8 cellular contexts compared by ENCODE assay signal in genomic region chr14:94025720-94026119, GRCh38. TPM values are rescaled to one million over a fixed set of nuclear protein-coding genes. Genes with fewer than 3 reads are reported as not detected.
DNase-seq lines count a peak whose midpoint lies in the region; ATAC-seq and TF ChIP-seq lines count a peak whose summit lies in the region.
"Had no signal": no experiment of that assay in that cellular context is flagged by ENCODE, and none has a peak within 500 bp of the region (broad histone marks: within the 10 kb centered on the region; RNA-seq: fewer than 3 reads in every experiment).

No MANE protein-coding gene starts in this region.

- H3K36me3 ChIP-seq in CD4-positive, CD25-positive, alpha-beta regulatory T cell (ENCODE audit: control insufficient read depth, insufficient read depth, low read length) = no peaks in the 10 kb centered on the region
- H3K36me3 ChIP-seq in lower lobe of right lung (no peaks in the 10 kb centered on the region), spleen (no peaks in the 10 kb centered on the region)

- H3K4me1 Mint-ChIP-seq in CD4-positive, CD25-positive, alpha-beta regulatory T cell = peaks cover 0 to 28% (median 17%) of the 10 kb centered on the region in 4 donors
- H3K4me1 Mint-ChIP-seq in T-cell = peaks cover 42 to 48% (median 46%) of the 10 kb centered on the region in 3 donors

- WGBS in spleen, 5 donors = 60 to 68% (median 66%) methylated on average over 6 of the region's 6 CpGs

- TF ChIP-seq POLR2A in spleen (IDR thresholded peaks at IDR 0.05) = no peak

- POLR2A ChIA-PET in T-cell (lab: Charles Lee) = interaction anchor here in 1 of 2 donors (0.6 kb wide), 1 partner anchor 58 kb away, joined by 4 read pairs; no protein-coding TSS in a partner anchor

- no peaks in the 10 kb centered on the region for H3K36me3 Mint-ChIP-seq in CD4-positive, CD25-positive, alpha-beta regulatory T cell
- H3K36me3 Mint-ChIP-seq in T-cell = no peaks in the 10 kb centered on the region

- H3K27me3 ChIP-seq in CD4-positive, CD25-positive, alpha-beta regulatory T cell (ENCODE audit: control insufficient read depth, insufficient read depth, low read length) = no peaks in the 10 kb centered on the region
- H3K27me3 ChIP-seq in lower lobe of right lung (ENCODE audit: low read depth) = no peaks in the 10 kb centered on the region
- H3K27me3 ChIP-seq in spleen (replicated peaks in 1 of 7) = peaks cover 0 to 5% (median 0%) of the 10 kb centered on the region in 7 donors

- peak overlapping the region; percentile 71 for H3K4me3 ChIP-seq in CD4-positive, CD25-positive, alpha-beta regulatory T cell (ENCODE audit: low read depth, low read length)
- peak overlapping the region; percentile 76 for H3K4me3 ChIP-seq in lower lobe of right lung
- peak overlapping the region in 4 of 8 donors; percentile 63 to 88 (median 70) for H3K4me3 ChIP-seq in spleen

- no peaks in the 10 kb centered on the region for H3K9me3 ChIP-seq in CD4-positive, CD25-positive, alpha-beta regulatory T cell (ENCODE audit: control insufficient read depth in 2 of 2, low read length in 2 of 2)
- H3K9me3 ChIP-seq in lower lobe of right lung (no peaks in the 10 kb centered on the region), spleen (no peaks in the 10 kb centered on the region)

- no peak overlapping the region for H3K27ac ChIP-seq in CD4-positive, CD25-positive, alpha-beta regulatory T cell (ENCODE audit: insufficient read depth, low read length, poor library complexity, severe bottlenecking)
- H3K27ac ChIP-seq in lower lobe of right lung (no peak overlapping the region), spleen (no peak overlapping the region)
- H3K27ac ChIP-seq: HL-60 had no signal

- H3K4me3 Mint-ChIP-seq in CD4-positive, CD25-positive, alpha-beta regulatory T cell = peak overlapping the region; percentile 65 to 88 (median 84)
- peak overlapping the region; percentile 73 to 84 (median 76) for H3K4me3 Mint-ChIP-seq in T-cell

- H3K4me1 ChIP-seq in CD4-positive, CD25-positive, alpha-beta regulatory T cell (ENCODE audit: control insufficient read depth, insufficient read depth, low read length, poor library complexity, severe bottlenecking) = peaks cover 14% of the 10 kb centered on the region
- H3K4me1 ChIP-seq in lower lobe of right lung (peaks cover 12% of the 10 kb centered on the region), spleen (peaks cover 0 to 38% (median 18%) of the 10 kb centered on the region in 6 donors)

- H3K27me3 Mint-ChIP-seq in CD4-positive, CD25-positive, alpha-beta regulatory T cell = peaks cover 5% of the 10 kb centered on the region
- H3K27me3 Mint-ChIP-seq in T-cell = peaks cover 0 to 2% of the 10 kb centered on the region in 2 donors

- TF ChIP-seq CTCF in lower lobe of right lung (IDR thresholded peaks at IDR 0.05) (no peak), spleen (IDR thresholded peaks at IDR 0.05 in 8 of 11, conservative IDR thresholded peaks at IDR 0.05 in 3 of 11) (no peak)

- no peak for ATAC-seq in CD4-positive, CD25-positive, alpha-beta regulatory T cell (ENCODE audit: low read depth in 2 of 2)
- ATAC-seq in T-cell (replicated peaks in 1 of 4) (no peak), lower lobe of right lung (no peak), HG03432 (IDR thresholded peaks at IDR 0.05; ENCODE audit: unreplicated experiment) (no peak), GM21825 (IDR thresholded peaks at IDR 0.05; ENCODE audit: unreplicated experiment) (no peak)

- CTCF ChIA-PET in T-cell (lab: Charles Lee) = interaction anchor here (0.7 to 2.0 kb wide), 8 partner anchors 9 to 111 kb away, joined by 3 to 10 read pairs (median 5); partner anchors contain the start of genes DDX24 (in 1 of the 2) and IFI27L1 (in 1 of the 2)

- no peak for DNase-seq in CD4-positive, CD25-positive, alpha-beta regulatory T cell
- DNase-seq in T-cell (no peak), lower lobe of right lung (no peak), spleen (no peak)

- H3K27ac Mint-ChIP-seq in CD4-positive, CD25-positive, alpha-beta regulatory T cell = no peak overlapping the region
- H3K27ac Mint-ChIP-seq in T-cell = no peak overlapping the region

- intact Hi-C loops in lower lobe of right lung (cut with DNase I) = no loop called here
- intact Hi-C loops in spleen (cut with DNase I; ENCODE audit: low total_unique reads) = no loop called here

- H3K9me3 Mint-ChIP-seq in CD4-positive, CD25-positive, alpha-beta regulatory T cell = no peaks in the 10 kb centered on the region
- H3K9me3 Mint-ChIP-seq in T-cell = no peaks in the 10 kb centered on the region

RNA-seq across cellular contexts. Expression of gene OTUB2, which starts 0.4 kb away (rescaled TPM):
- total RNA-seq in CD4-positive, CD25-positive, alpha-beta regulatory T cell = 0.25 TPM
- polyA plus RNA-seq in CD4-positive, CD25-positive, alpha-beta regulatory T cell = under 1 TPM in 3 of 4 donors, not detected in 1; 0.33 to 0.46 (median 0.41) TPM
- under 1 TPM; 0.09 to 0.57 (median 0.28) TPM for total RNA-seq in T-cell
- 1.9 TPM for total RNA-seq in lower lobe of right lung
- total RNA-seq in spleen = 1 to 10 TPM in 2 of 7 donors, under 1 TPM in 5; 0.23 to 1.1 (median 0.56) TPM
- polyA plus RNA-seq in spleen = under 1 TPM; 0.07 to 0.29 (median 0.08) TPM

RNA-seq across cellular contexts. Expression of gene CCDC197, which starts 28.6 kb away (rescaled TPM):
- not detected for total RNA-seq in CD4-positive, CD25-positive, alpha-beta regulatory T cell
- not detected for polyA plus RNA-seq in CD4-positive, CD25-positive, alpha-beta regulatory T cell
- total RNA-seq in T-cell (not detected), lower lobe of right lung (not detected), spleen (not detected)
- polyA plus RNA-seq in spleen = not detected
- total RNA-seq: mesenteric fat pad had no signal

RNA-seq across cellular contexts. Expression of gene ASB2, which starts 49.4 kb away (rescaled TPM):
- 0.96 TPM for total RNA-seq in CD4-positive, CD25-positive, alpha-beta regulatory T cell
- 1 to 10 TPM; 2.6 to 5.7 (median 4.9) TPM for polyA plus RNA-seq in CD4-positive, CD25-positive, alpha-beta regulatory T cell
- total RNA-seq in T-cell (1 to 10 TPM; 2.7 to 5.4 (median 3.3) TPM), lower lobe of right lung (2.4 TPM), spleen (10 to 100 TPM in 5 of 7 donors, 1 to 10 TPM in 2; 9.8 to 18.0 (median 13.5) TPM)
- polyA plus RNA-seq in spleen = 1 to 10 TPM; 6.6 to 9.5 (median 6.9) TPM

RNA-seq across cellular contexts. Expression of gene DDX24, which starts 55.3 kb away (rescaled TPM):
- total RNA-seq in CD4-positive, CD25-positive, alpha-beta regulatory T cell = 518 TPM
- polyA plus RNA-seq in CD4-positive, CD25-positive, alpha-beta regulatory T cell = 100 to 1,000 TPM; 221 to 279 (median 244) TPM
- 100 to 1,000 TPM; 258 to 448 (median 265) TPM for total RNA-seq in T-cell
- total RNA-seq in lower lobe of right lung = 163 TPM
- 100 to 1,000 TPM; 168 to 251 (median 209) TPM for total RNA-seq in spleen
- 100 to 1,000 TPM in 1 of 3 donors, 10 to 100 TPM in 2; 70.8 to 103 (median 91.8) TPM for polyA plus RNA-seq in spleen

RNA-seq across cellular contexts. Expression of gene IFI27L1, which starts 55.4 kb away (rescaled TPM):
- 12.0 TPM for total RNA-seq in CD4-positive, CD25-positive, alpha-beta regulatory T cell
- 10 to 100 TPM in 2 of 4 donors, 1 to 10 TPM in 2; 5.8 to 11.2 (median 9.9) TPM for polyA plus RNA-seq in CD4-positive, CD25-positive, alpha-beta regulatory T cell
- 10 to 100 TPM in 3 of 5 donors, 1 to 10 TPM in 2; 7.1 to 10.4 (median 10.0) TPM for total RNA-seq in T-cell
- 10.9 TPM for total RNA-seq in lower lobe of right lung
- total RNA-seq in spleen = 10 to 100 TPM in 6 of 7 donors, 1 to 10 TPM in 1; 4.4 to 16.1 (median 11.4) TPM
- 10 to 100 TPM in 2 of 3 donors, 1 to 10 TPM in 1; 7.5 to 18.8 (median 13.9) TPM for polyA plus RNA-seq in spleen
